8 cellular contexts compared by ENCODE assay signal in the genomic region with DNA sequence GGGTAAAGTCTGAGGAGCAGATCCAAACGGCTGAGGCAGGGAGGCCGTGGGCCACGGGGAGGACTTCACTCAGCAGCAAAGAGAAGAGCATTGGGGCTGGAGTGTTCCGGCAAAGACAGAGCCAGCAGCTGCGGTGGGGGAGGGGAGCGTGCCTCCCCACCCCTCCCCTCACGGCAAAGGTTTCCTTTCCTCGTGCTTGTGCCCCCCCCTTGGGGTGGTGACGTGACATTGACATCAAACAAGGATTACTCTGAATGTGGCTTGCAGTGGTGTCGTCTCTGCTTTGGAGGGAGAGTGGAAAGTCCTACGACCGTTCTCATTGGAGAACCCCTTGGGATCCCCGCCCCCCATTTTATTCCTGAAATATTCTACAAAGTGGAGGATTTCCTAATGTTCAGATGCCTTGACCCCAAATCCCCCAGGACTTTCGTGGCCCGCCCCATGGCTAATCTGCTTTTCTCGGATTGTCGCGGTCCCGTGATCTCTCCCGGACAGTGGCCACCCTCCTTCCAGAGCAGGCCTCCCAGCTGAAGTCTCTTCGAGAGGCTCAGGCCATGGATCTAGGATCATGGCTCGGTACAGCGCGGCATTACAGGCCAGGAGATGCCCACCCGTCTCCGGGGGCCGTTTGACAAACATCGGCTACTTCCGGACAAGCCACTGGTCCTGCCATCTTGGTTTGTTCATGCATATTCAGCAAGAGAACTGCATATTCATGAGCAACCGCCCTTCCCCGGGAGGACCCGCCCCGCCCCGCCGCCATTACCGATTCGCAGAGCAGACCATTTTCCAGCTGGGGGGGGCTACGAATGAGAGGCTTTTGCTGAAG. TPM values are rescaled to one million over a fixed set of nuclear protein-coding genes. Genes with fewer than 3 reads are reported as not detected.
A peak's percentile ranks its signal among the peaks of the same experiment; 100 is the strongest.
DNase-seq lines count a peak whose midpoint lies in the region; ATAC-seq and TF ChIP-seq lines count a peak whose summit lies in the region.

No MANE protein-coding gene starts in this region.

- H3K79me2 ChIP-seq in OCI-LY3 (ENCODE audit: low read length): peaks cover 54% of the 10 kb centered on the region

- in situ Hi-C loops in IMR-90 (cut with MboI; ENCODE audit: low sequenced_read_pairs): no loop called here

- H3K79me1 ChIP-seq in IMR-90 (ENCODE audit: low read depth in 1 of 2, low read length in 2 of 2): peaks cover 5 to 61% of the 10 kb centered on the region in 2 experiments; a peak in 3 of 4 replicates

- peaks cover 36% of the 10 kb centered on the region for H4K20me1 ChIP-seq in IMR-90 (ENCODE audit: insufficient read depth, low read length)
- peaks cover 13% of the 10 kb centered on the region for H4K20me1 ChIP-seq in OCI-LY3 (ENCODE audit: insufficient read depth, low read length)

- TSS peak; percentile 70 for BruUV-seq in IMR-90 (replicated peaks; lab: Mats Ljungman, UMichigan)

- dilution Hi-C loops in IMR-90 (cut with HindIII; ENCODE audit: low sequenced_read_pairs, unreplicated experiment): no loop called here

- peak overlapping the region; percentile 98 for H3K9ac ChIP-seq in IMR-90 (ENCODE audit: low read depth, low read length)
- H3K9ac ChIP-seq in OCI-LY3 (ENCODE audit: low read length): peak overlapping the region; percentile 100

- TF ChIP-seq RAD21 in IMR-90 (IDR thresholded peaks at IDR 0.05; ENCODE audit: low read length): peak; percentile 0; the same call in 1 of the 2 replicates

- H3K14ac ChIP-seq in IMR-90 (replicated peaks; ENCODE audit: low read depth, low read length): peak overlapping the region; percentile 100

- H3K4me2 ChIP-seq in IMR-90 (ENCODE audit: low read depth, low read length) (peak overlapping the region; percentile 93), OCI-LY3 (ENCODE audit: low read length) (peak overlapping the region; percentile 85)

- H3K4me1 ChIP-seq in IMR-90 (ENCODE audit: control insufficient read depth, insufficient read depth, low read length) (peaks cover 13% of the 10 kb centered on the region), OCI-LY3 (ENCODE audit: low read length) (peaks cover 20% of the 10 kb centered on the region)

- H3K27me3 ChIP-seq in IMR-90 (ENCODE audit: control insufficient read depth, insufficient read depth, low read length) (no peaks in the 10 kb centered on the region), OCI-LY3 (ENCODE audit: low read depth, low read length) (no peaks in the 10 kb centered on the region)

- intact Hi-C loops in IMR-90 (cut with micrococcal nuclease): loop anchor here (1.0 to 5.0 kb wide), 3 partner anchors 78 to 204 kb away; a partner anchor contains a TSS

- H3K36me3 ChIP-seq in IMR-90 (ENCODE audit: control insufficient read depth, insufficient read depth, low read length) (no peaks in the 10 kb centered on the region), OCI-LY3 (replicated peaks; ENCODE audit: low read depth, low read length) (no peaks in the 10 kb centered on the region)

- H3K27ac ChIP-seq in IMR-90 (ENCODE audit: insufficient read depth, low read length): peak overlapping the region; percentile 99
- peak overlapping the region; percentile 93 for H3K27ac ChIP-seq in OCI-LY3 (ENCODE audit: low read length)

- peak overlapping the region; percentile 100 for H3K23ac ChIP-seq in IMR-90 (ENCODE audit: low read depth, low read length)

- H2AFZ ChIP-seq in IMR-90 (replicated peaks; ENCODE audit: low read length, poor library complexity) (peak overlapping the region; percentile 97), OCI-LY3 (ENCODE audit: low read depth, low read length) (peak overlapping the region; percentile 71; the same call in 1 of the 2 replicates)

- H2BK15ac ChIP-seq in IMR-90 (ENCODE audit: low read depth, low read length): peak overlapping the region; percentile 100

- peak overlapping the region; percentile 100 for H2BK5ac ChIP-seq in IMR-90 (ENCODE audit: low read depth, low read length, poor library complexity, severe bottlenecking)

- H2BK20ac ChIP-seq in IMR-90 (ENCODE audit: low read depth, low read length): peak overlapping the region; percentile 98

- WGBS in IMR-90 (ENCODE audit: extremely low coverage in 2 of 2, insufficient read length in 1 of 2), 2 experiments: 0% methylated on average over 19 of the region's 38 CpGs; no CpG with 5 or more reads in 1 of the 2 experiments

- peak overlapping the region; percentile 98 for H4K5ac ChIP-seq in IMR-90 (ENCODE audit: low read depth, low read length)

- no peaks in the 10 kb centered on the region for H3K9me3 ChIP-seq in IMR-90 (ENCODE audit: control insufficient read depth, insufficient read depth, low read length)
- no peaks in the 10 kb centered on the region for H3K9me3 ChIP-seq in OCI-LY3 (ENCODE audit: insufficient read depth, low read length)

- peak overlapping the region; percentile 100 for H3K4ac ChIP-seq in IMR-90 (ENCODE audit: low read depth, low read length)

- H2AK9ac ChIP-seq in IMR-90 (replicated peaks; ENCODE audit: low read depth, low read length, poor library complexity): peak overlapping the region; percentile 100

- H3K9me1 ChIP-seq in IMR-90 (ENCODE audit: insufficient read depth, low read length): peaks cover 3% of the 10 kb centered on the region; the same call in 1 of the 2 replicates

- ATAC-seq in GM21528 (IDR thresholded peaks at IDR 0.05; ENCODE audit: low FRiP score, unreplicated experiment) (peak; percentile 27), IMR-90 (ENCODE audit: low read depth) (peak; percentile 63)

- H3K18ac ChIP-seq in IMR-90 (ENCODE audit: low read depth, low read length): peak overlapping the region; percentile 98

- no peak; the same call in 1 of the 2 replicates for TF ChIP-seq POLR2A in IMR-90 (IDR thresholded peaks at IDR 0.05; ENCODE audit: low read depth, low read length)

- peak overlapping the region; percentile 100 for H2BK120ac ChIP-seq in IMR-90 (ENCODE audit: low read depth, low read length)

- H2AK5ac ChIP-seq in IMR-90 (ENCODE audit: low read depth, low read length): peak overlapping the region; percentile 98

- DNase-seq in COR-L47 (lab: John Stamatoyannopoulos, UW) (peak; percentile 76), IMR-90 (peak; percentile 93), activated T-cell treated with anti-CD3 and anti-CD28 coated beads for 24 hours (ENCODE audit: low read depth) (peak; percentile 84), epidermal melanocyte (ENCODE audit: insufficient read length, low spot score) (peak; percentile 92), midbrain (lab: John Stamatoyannopoulos, UW) (peak; percentile 96)
- DNase-seq in stimulated activated CD8-positive, alpha-beta memory T cell treated with anti-CD3 and anti-CD28 coated beads, Interleukin-15, amount 100 ng/mL, for 4 hours (ENCODE audit: low read depth in 2 of 2): peak; percentile 85 to 87

- peak overlapping the region; percentile 73 for H3K4me3 ChIP-seq in IMR-90 (ENCODE audit: insufficient read depth, low read depth, low read length)
- peak overlapping the region; percentile 100 for H3K4me3 ChIP-seq in OCI-LY3 (ENCODE audit: low read length)

- CTCF ChIA-PET in IMR-90 (lab: Yijun Ruan, JAX): no interaction called here

- POLR2A ChIA-PET in IMR-90 (lab: Charles Lee; ENCODE audit: unreplicated experiment): interaction anchor here (0.6 kb wide), 2 partner anchors 130 to 133 kb away, joined by 3 read pairs; no protein-coding TSS in a partner anchor

- peak overlapping the region; percentile 100 for H4K91ac ChIP-seq in IMR-90 (ENCODE audit: insufficient read depth, low read depth, low read length)

- peak overlapping the region; percentile 91 to 99 for H4K8ac ChIP-seq in IMR-90 (ENCODE audit: low read depth in 2 of 2, low read length in 2 of 2)

- H3K56ac ChIP-seq in IMR-90 (ENCODE audit: extremely low read depth, insufficient read depth, low read length): peak overlapping the region; percentile 100

- TF ChIP-seq CTCF in IMR-90 (conservative IDR thresholded peaks at IDR 0.05; ENCODE audit: low read depth, low read length) (no peak), OCI-LY3 (IDR thresholded peaks at IDR 0.05; ENCODE audit: low read depth, low read length) (no peak)

TF ChIP-seq in IMR-90, 13 proteins besides CTCF, POLR2A, EP300 and RAD21 (continues in another document):
- TF ChIP-seq RFX5 (IDR thresholded peaks at IDR 0.05; ENCODE audit: low read depth, low read length) (no peak), SMC3 (IDR thresholded peaks at IDR 0.05; ENCODE audit: low read depth, low read length) (no peak), CHD1 (IDR thresholded peaks at IDR 0.05; ENCODE audit: low read depth, low read length) (peak; percentile 96), BHLHE40 (IDR thresholded peaks at IDR 0.05; ENCODE audit: low read depth, low read length) (peak; percentile 49; the same call in 1 of the 2 replicates), NFE2L2 (IDR thresholded peaks at IDR 0.05; ENCODE audit: low read depth, low read length) (no peak)
- TF ChIP-seq, protein P1, sequence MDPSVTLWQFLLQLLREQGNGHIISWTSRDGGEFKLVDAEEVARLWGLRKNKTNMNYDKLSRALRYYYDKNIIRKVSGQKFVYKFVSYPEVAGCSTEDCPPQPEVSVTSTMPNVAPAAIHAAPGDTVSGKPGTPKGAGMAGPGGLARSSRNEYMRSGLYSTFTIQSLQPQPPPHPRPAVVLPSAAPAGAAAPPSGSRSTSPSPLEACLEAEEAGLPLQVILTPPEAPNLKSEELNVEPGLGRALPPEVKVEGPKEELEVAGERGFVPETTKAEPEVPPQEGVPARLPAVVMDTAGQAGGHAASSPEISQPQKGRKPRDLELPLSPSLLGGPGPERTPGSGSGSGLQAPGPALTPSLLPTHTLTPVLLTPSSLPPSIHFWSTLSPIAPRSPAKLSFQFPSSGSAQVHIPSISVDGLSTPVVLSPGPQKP (IDR thresholded peaks at IDR 0.05; ENCODE audit: borderline replicate concordance, low read depth, low read length): no peak

RNA-seq across cellular contexts. Expression of a gene that starts 0.7 kb away (rescaled TPM):
- 56.4 and 56.6 TPM in 2 replicates for total RNA-seq in IMR-90 (2012; rRNA removed)
- polyA plus RNA-seq in IMR-90 (2012; rRNA removed): 38.4 and 54.0 TPM in 2 replicates
- polyA plus RNA-seq in IMR-90 (2012; cell fraction: cytosol; rRNA removed): 27.6 and 39.2 TPM in 2 replicates
- polyA plus RNA-seq in IMR-90 (2012; cell fraction: nucleus; rRNA removed; ENCODE audit: low replicate concordance): 56.8 and 69.7 TPM in 2 replicates

RNA-seq across cellular contexts. Expression of a gene that starts 2.2 kb away (rescaled TPM):
- total RNA-seq in IMR-90 (2012; rRNA removed): not detected in 2 replicates
- not detected in 2 replicates for polyA plus RNA-seq in IMR-90 (2012; rRNA removed)
- not detected in 2 replicates for polyA plus RNA-seq in IMR-90 (2012; cell fraction: cytosol; rRNA removed)
- not detected in 2 replicates for polyA plus RNA-seq in IMR-90 (2012; cell fraction: nucleus; rRNA removed; ENCODE audit: low replicate concordance)

RNA-seq across cellular contexts. Expression of a gene that starts 4.0 kb away (rescaled TPM):
- 6.3 and 8.3 TPM in 2 replicates for total RNA-seq in IMR-90 (2012; rRNA removed)
- 20.1 and 20.3 TPM in 2 replicates for polyA plus RNA-seq in IMR-90 (2012; rRNA removed)
- polyA plus RNA-seq in IMR-90 (2012; cell fraction: cytosol; rRNA removed): 12.2 and 17.4 TPM in 2 replicates
- polyA plus RNA-seq in IMR-90 (2012; cell fraction: nucleus; rRNA removed; ENCODE audit: low replicate concordance): 49.1 and 50.3 TPM in 2 replicates

RNA-seq across cellular contexts. Expression of a gene that starts 38.6 kb away (rescaled TPM):
- total RNA-seq in IMR-90 (2012; rRNA removed): 4.2 and 4.3 TPM in 2 replicates
- polyA plus RNA-seq in IMR-90 (2012; rRNA removed): 6.0 and 6.4 TPM in 2 replicates
- polyA plus RNA-seq in IMR-90 (2012; cell fraction: cytosol; rRNA removed): 7.0 and 8.0 TPM in 2 replicates
- 0.76 and 1.6 TPM in 2 replicates for polyA plus RNA-seq in IMR-90 (2012; cell fraction: nucleus; rRNA removed; ENCODE audit: low replicate concordance)

RNA-seq across cellular contexts. Expression of a gene that starts 44.1 kb away (rescaled TPM):
- 0.18 and 0.28 TPM in 2 replicates for total RNA-seq in IMR-90 (2012; rRNA removed)
- 0.99 and 1.1 TPM in 2 replicates for polyA plus RNA-seq in IMR-90 (2012; rRNA removed)
- polyA plus RNA-seq in IMR-90 (2012; cell fraction: cytosol; rRNA removed): 0.96 and 1.8 TPM in 2 replicates
- polyA plus RNA-seq in IMR-90 (2012; cell fraction: nucleus; rRNA removed; ENCODE audit: low replicate concordance): 3.8 and 3.9 TPM in 2 replicates

Comparison
In these comparisons a context has a peak if more than half of its experiments do, and no peak if none do; other contexts are left out.
1. Peak in every context shown above with its lines: DNase-seq, ATAC-seq, H3K4me3 ChIP-seq and H3K27ac ChIP-seq.